In the genomic region with DNA sequence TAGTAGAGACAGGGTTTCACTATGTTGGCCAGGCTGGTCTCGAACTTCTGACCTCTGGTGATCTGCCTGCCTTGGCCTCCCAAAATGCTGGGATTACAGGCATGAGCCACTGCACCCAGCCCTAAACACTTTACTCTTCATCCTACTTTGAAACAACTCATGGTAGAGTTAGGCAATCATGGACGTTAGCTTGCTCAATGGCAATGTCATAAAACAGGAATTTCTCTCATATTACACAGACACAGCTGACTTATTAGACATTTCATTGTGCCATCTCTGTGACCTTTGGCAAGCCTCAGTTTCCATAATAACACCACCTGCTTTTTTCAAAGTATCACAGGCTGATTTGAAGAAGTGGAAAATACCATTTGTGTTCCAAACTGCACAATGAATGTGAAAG, we compare ENCODE assay signal across 20 cellular contexts. TPM values are rescaled to one million over a fixed set of nuclear protein-coding genes. Genes with fewer than 3 reads are reported as not detected.
DNase-seq lines count a peak whose midpoint lies in the region; ATAC-seq and TF ChIP-seq lines count a peak whose summit lies in the region.
"Had no signal": no experiment of that assay in that cellular context is flagged by ENCODE, and none has a peak within 500 bp of the region (broad histone marks: within the 10 kb centered on the region; RNA-seq: fewer than 3 reads in every experiment).

No MANE protein-coding gene starts in this region.

- peak; percentile 66 for DNase-seq in AG09309 (ENCODE audit: low read depth)
- DNase-seq in HFFc6: peak; percentile 29
- peak; percentile 30 for DNase-seq in RWPE1 (ENCODE audit: low spot score)
- DNase-seq in fibroblast of pulmonary artery (ENCODE audit: low read depth): peak; percentile 57
- DNase-seq in NCI-H128 (lab: John Stamatoyannopoulos, UW; ENCODE audit: unreplicated experiment): no peak
- DNase-seq in retina: no peak
- DNase-seq: amygdala, hypothalamus, left cardiac atrium, mucosa of descending colon, NCI-H146, NCI-H446, ovary, PC-3 had no signal

- no peak overlapping the region for H3K27ac ChIP-seq in RWPE1
- H3K27ac ChIP-seq: coronary artery, ovary, VCaP had no signal

- no peak overlapping the region for H3K4me3 Mint-ChIP-seq in HFFc6
- H3K4me3 Mint-ChIP-seq: stimulated activated effector memory CD8-positive, alpha-beta T cell treated with anti-CD3 and anti-CD28 coated beads, Interleukin-12 subunit alpha, Interleukin-12 subunit beta, amount 100 ng/mL, for 72 hours; type B pancreatic cell had no signal

- H3K4me3 ChIP-seq in AG09309 (ENCODE audit: control insufficient read depth, low read depth, low read length): no peak overlapping the region
- H3K4me3 ChIP-seq in fibroblast of pulmonary artery (replicated peaks; ENCODE audit: low read depth, low read length): no peak overlapping the region
- H3K4me3 ChIP-seq: coronary artery, mucosa of descending colon, ovary had no signal

- TF ChIP-seq CTCF in AG09309 (IDR thresholded peaks at IDR 0.05; ENCODE audit: control insufficient read depth, insufficient read depth, low read depth, low read length, missing control alignments) (no peak), HFFc6 (IDR thresholded peaks at IDR 0.05) (no peak), RWPE1 (conservative IDR thresholded peaks at IDR 0.05; ENCODE audit: low read depth) (no peak), fibroblast of pulmonary artery (IDR thresholded peaks at IDR 0.05; ENCODE audit: low read length, missing control alignments) (no peak)

- POLR2A ChIA-PET in RWPE1 (lab: Yijun Ruan, JAX; ENCODE audit: low non-redundant PET): no interaction called here

- CTCF ChIA-PET in RWPE1 (lab: Yijun Ruan, JAX): interaction anchor here (0.6 to 0.7 kb wide), 2 partner anchors 121 to 251 kb away, joined by 3 to 4 read pairs; no protein-coding TSS in a partner anchor

- H3K27ac Mint-ChIP-seq in HFFc6: no peak overlapping the region
- H3K27ac Mint-ChIP-seq: stimulated activated effector memory CD8-positive, alpha-beta T cell treated with anti-CD3 and anti-CD28 coated beads, Interleukin-12 subunit alpha, Interleukin-12 subunit beta, amount 100 ng/mL, for 72 hours; type B pancreatic cell had no signal

- peaks cover 6% of the 10 kb centered on the region for H3K9me3 Mint-ChIP-seq in HFFc6

- peaks cover 10% of the 10 kb centered on the region for H3K4me1 Mint-ChIP-seq in HFFc6 (ENCODE audit: low read depth)
- H3K4me1 Mint-ChIP-seq: stimulated activated effector memory CD8-positive, alpha-beta T cell treated with anti-CD3 and anti-CD28 coated beads, Interleukin-12 subunit alpha, Interleukin-12 subunit beta, amount 100 ng/mL, for 72 hours had no signal

- H3K27me3 Mint-ChIP-seq in HFFc6 (ENCODE audit: insufficient read depth): peaks cover 5% of the 10 kb centered on the region

- H3K36me3 Mint-ChIP-seq in HFFc6 (ENCODE audit: low read depth): no peaks in the 10 kb centered on the region; the same call in 1 of the 2 replicates
- H3K36me3 Mint-ChIP-seq: stimulated activated effector memory CD8-positive, alpha-beta T cell treated with anti-CD3 and anti-CD28 coated beads, Interleukin-12 subunit alpha, Interleukin-12 subunit beta, amount 100 ng/mL, for 72 hours; type B pancreatic cell had no signal

- ATAC-seq in GM18868 (IDR thresholded peaks at IDR 0.05; ENCODE audit: unreplicated experiment) (no peak), GM21447 (IDR thresholded peaks at IDR 0.05; ENCODE audit: unreplicated experiment) (no peak)
- ATAC-seq: left cardiac atrium; mucosa of descending colon; PC-3; stimulated activated effector memory CD8-positive, alpha-beta T cell treated with anti-CD3 and anti-CD28 coated beads, Interleukin-12 subunit alpha, Interleukin-12 subunit beta, amount 100 ng/mL, for 72 hours had no signal

RNA-seq across cellular contexts. Expression of gene OTP, which starts 41.3 kb away (rescaled TPM):
- total RNA-seq in HFFc6 (2021; fragmentation: NEBNext Ultra II Directional; extraction: Animal tissue kit (Norgen Biotek cat#: 25700)): not detected
- total RNA-seq: left cardiac atrium, mucosa of descending colon, ovary, PC-3 had no signal

Comparison
In these comparisons a context has a peak if more than half of its experiments do, and no peak if none do; other contexts are left out.
1. DNase-seq: peak in AG09309 (single experiment), HFFc6 (single experiment), RWPE1 (single experiment) and fibroblast of pulmonary artery (single experiment); none in NCI-H128 (single experiment) and retina (single experiment).